ENCODE assay signal across 27 cellular contexts in genomic region chr1:5734414-5734813, GRCh38.
"Had no signal": no experiment of that assay in that cellular context is flagged by ENCODE, and none has a peak within 500 bp of the region (broad histone marks: within the 10 kb centered on the region; RNA-seq: fewer than 3 reads in every experiment).

No MANE protein-coding gene starts in this region.

- H3K36me3 Mint-ChIP-seq: stimulated activated naive B cell treated with anti-CD40 and anti-IgM and Interleukin-4, amounts not matched to agents 10 μg/mL and 1 μg/mL and 100 μg/mL, for 72 hours had no signal

- H3K4me3 Mint-ChIP-seq: endodermal cell; naive thymus-derived CD8-positive, alpha-beta T cell; neural crest cell; stimulated activated naive B cell treated with anti-CD40 and anti-IgM and Interleukin-4, amounts not matched to agents 10 μg/mL and 1 μg/mL and 100 μg/mL, for 72 hours; stimulated activated naive CD8-positive, alpha-beta T cell treated with anti-CD3 and anti-CD28 coated beads, Interleukin-15, Interleukin-2, amounts not matched to agents 100 ng/mL and 50 ng/mL, for 24 hours had no signal

- H3K27ac ChIP-seq: epithelial cell of prostate, gastrocnemius medialis, left lung, neutrophil, parathyroid adenoma, prostate gland, right atrium auricular region, skin epidermis, thoracic aorta, tibial nerve, upper lobe of left lung, uterus had no signal

- H3K4me1 Mint-ChIP-seq: endodermal cell; neural crest cell; stimulated activated naive B cell treated with anti-CD40 and anti-IgM and Interleukin-4, amounts not matched to agents 10 μg/mL and 1 μg/mL and 100 μg/mL, for 72 hours had no signal

- ATAC-seq: esophagus mucosa; gastrocnemius medialis; left cardiac atrium; left lung; naive thymus-derived CD8-positive, alpha-beta T cell; stimulated activated naive B cell treated with anti-CD40 and anti-IgM and Interleukin-4, amounts not matched to agents 10 μg/mL and 1 μg/mL and 100 μg/mL, for 72 hours had no signal

- H2AFZ ChIP-seq: parathyroid adenoma had no signal

- H3K9me3 ChIP-seq: gastrocnemius medialis, left lung, neutrophil, prostate gland, right atrium auricular region, thoracic aorta, tibial nerve, upper lobe of left lung, uterus had no signal

- H3K4me1 ChIP-seq: gastrocnemius medialis, left lung, parathyroid adenoma, prostate gland, right atrium auricular region, upper lobe of left lung, uterus had no signal

- H3K9ac ChIP-seq: parathyroid adenoma had no signal

- H3K36me3 ChIP-seq: gastrocnemius medialis, left lung, neutrophil, prostate gland, right atrium auricular region, thoracic aorta, tibial nerve, upper lobe of left lung, uterus had no signal

- H3K4me3 ChIP-seq: gastrocnemius medialis, left lung, prostate gland, right atrium auricular region, skin epidermis, thoracic aorta, tibial nerve, upper lobe of left lung, uterus had no signal

- H3K27ac Mint-ChIP-seq: endodermal cell; naive thymus-derived CD8-positive, alpha-beta T cell; stimulated activated naive B cell treated with anti-CD40 and anti-IgM and Interleukin-4, amounts not matched to agents 10 μg/mL and 1 μg/mL and 100 μg/mL, for 72 hours; stimulated activated naive CD8-positive, alpha-beta T cell treated with anti-CD3 and anti-CD28 coated beads, Interleukin-15, Interleukin-2, amounts not matched to agents 100 ng/mL and 50 ng/mL, for 24 hours had no signal

- DNase-seq: cerebellar nuclear complex; effector CD8-positive, alpha-beta T cell; endodermal cell; foreskin fibroblast; gastrocnemius medialis; left cardiac atrium; mammary epithelial cell; mesendoderm; naive thymus-derived CD8-positive, alpha-beta T cell; stimulated activated CD4-positive, alpha-beta T cell treated with anti-CD3 and anti-CD28 coated beads, Interleukin-15, amount 100 ng/mL, for 24 hours; stimulated activated CD4-positive, alpha-beta T cell treated with anti-CD3 and anti-CD28 coated beads, Interleukin-2, amount 100 ng/mL, for 48 hours; stimulated activated naive B cell treated with anti-CD40 and anti-IgM and Interleukin-4, amounts not matched to agents 10 μg/mL and 1 μg/mL and 100 μg/mL, for 72 hours; uterus had no signal

- H3K9me3 Mint-ChIP-seq: endodermal cell had no signal

- H3K27me3 ChIP-seq: right atrium auricular region, tibial nerve, upper lobe of left lung, uterus had no signal

- H3K79me2 ChIP-seq: parathyroid adenoma had no signal

- FAIRE-seq: colon had no signal
